ENCODE assay signal across 8 cellular contexts in the genomic region with DNA sequence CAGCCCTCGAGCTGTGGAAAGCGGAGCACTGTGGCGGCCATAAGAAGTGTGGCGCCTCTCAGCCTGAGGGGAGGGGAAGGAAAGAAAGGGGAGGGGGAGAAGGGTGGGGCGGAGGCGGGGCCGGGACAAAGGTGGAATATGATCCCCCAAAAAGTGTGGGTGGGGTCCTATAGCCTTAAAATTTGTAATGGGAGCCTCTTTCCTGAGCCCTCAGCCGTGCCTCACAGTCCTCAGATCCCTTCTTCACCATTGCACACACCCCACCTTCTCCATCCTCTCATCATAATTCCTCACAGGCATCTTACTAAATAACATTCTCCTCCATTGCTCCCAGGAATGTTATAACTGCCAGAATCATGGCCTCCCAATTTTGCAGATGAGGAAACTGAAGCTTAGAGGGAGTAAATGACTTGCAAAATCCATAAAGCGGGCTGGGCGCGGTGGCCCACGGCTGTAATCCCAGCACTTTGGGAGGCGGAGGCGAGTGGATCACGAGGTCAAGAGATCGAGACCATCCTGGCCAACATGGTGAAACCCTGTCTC. TPM values are rescaled to one million over a fixed set of nuclear protein-coding genes. Genes with fewer than 3 reads are reported as not detected.
DNase-seq lines count a peak whose midpoint lies in the region; ATAC-seq, FAIRE-seq and TF ChIP-seq lines count a peak whose summit lies in the region.

No MANE protein-coding gene starts in this region.

- intact Hi-C loops in Right ventricle myocardium inferior (cut with DNase I): loop anchor here (1.0 kb wide), 1 partner anchor 18 kb away; no protein-coding TSS in a partner anchor
- intact Hi-C loops in left cardiac atrium (cut with DNase I): loop anchor here in 1 of 2 donors (1.0 kb wide), 1 partner anchor 18 kb away; no protein-coding TSS in a partner anchor

- H3K4me3 ChIP-seq in cardiac muscle cell: peak overlapping the region; percentile 14
- peak overlapping the region; percentile 19 to 99 (median 75) for H3K4me3 ChIP-seq in skin epidermis

- peak overlapping the region; percentile 90 for H3K27ac Mint-ChIP-seq in T-helper 17 cell

- peak overlapping the region; percentile 96 for H3K4me3 Mint-ChIP-seq in T-helper 17 cell

- no peak for FAIRE-seq in urothelium cell line (lab: Jason Lieb, UNC)

- H3K27me3 ChIP-seq in cardiac muscle cell: no peaks in the 10 kb centered on the region

- DNase-seq in Right ventricle myocardium inferior (ENCODE audit: missing footprints): peak; percentile 72
- no peak for DNase-seq in left cardiac atrium
- DNase-seq in T-helper 17 cell: no peak
- no peak for DNase-seq in cardiac muscle cell (ENCODE audit: low read depth in 1 of 2, low spot score in 1 of 2)
- no peak for DNase-seq in urothelium cell line (ENCODE audit: low spot score)
- DNase-seq in stimulated activated CD4-positive, alpha-beta T cell treated with anti-CD3 and anti-CD28 coated beads, Interleukin-4, amount 100 ng/mL, for 24 hours: no peak
- DNase-seq in hepatic stellate cell (ENCODE audit: low spot score): no peak

- ATAC-seq in Right ventricle myocardium inferior (no peak), left cardiac atrium (no peak), T-helper 17 cell (peak; percentile 8)

- H3K9me3 ChIP-seq in T-helper 17 cell (ENCODE audit: control insufficient read depth, low read length, poor library complexity, severe bottlenecking): no peaks in the 10 kb centered on the region
- no peaks in the 10 kb centered on the region for H3K9me3 ChIP-seq in cardiac muscle cell (ENCODE audit: low read depth)

- TF ChIP-seq CTCF in cardiac muscle cell (IDR thresholded peaks at IDR 0.05; ENCODE audit: low read depth, low read length): no peak

- peaks cover 25% of the 10 kb centered on the region for H3K4me1 Mint-ChIP-seq in T-helper 17 cell

- H3K36me3 ChIP-seq in cardiac muscle cell: no peaks in the 10 kb centered on the region

- H3K27ac ChIP-seq in cardiac muscle cell: peak overlapping the region; percentile 49
- peak overlapping the region in 20 of 21 experiments; percentile 60 to 98 (median 80) for H3K27ac ChIP-seq in skin epidermis

- H3K4me1 ChIP-seq in cardiac muscle cell (ENCODE audit: low read depth): peaks cover 17% of the 10 kb centered on the region

- H3K36me3 Mint-ChIP-seq in T-helper 17 cell (ENCODE audit: low read depth): peaks cover 2% of the 10 kb centered on the region

- peaks cover 11% of the 10 kb centered on the region for H3K27me3 Mint-ChIP-seq in T-helper 17 cell

RNA-seq across cellular contexts. Expression of gene RAB6A, which starts 0.6 kb away (rescaled TPM):
- total RNA-seq in Right ventricle myocardium inferior: 97.1 TPM
- 100 to 1,000 TPM; 100 to 134 TPM for total RNA-seq in left cardiac atrium
- total RNA-seq in T-helper 17 cell: 10 to 100 TPM; 63.8 to 70.3 TPM
- total RNA-seq in cardiac muscle cell: 173 and 218 TPM in 2 replicates
- polyA plus RNA-seq in cardiac muscle cell: 110 and 119 TPM in 2 replicates

RNA-seq across cellular contexts. Expression of gene MRPL48, which starts 26.2 kb away (rescaled TPM):
- total RNA-seq in Right ventricle myocardium inferior: 45.1 TPM
- total RNA-seq in left cardiac atrium: 10 to 100 TPM; 33.4 to 37.3 TPM
- 10 to 100 TPM; 14.8 to 23.7 TPM for total RNA-seq in T-helper 17 cell
- total RNA-seq in cardiac muscle cell: 18.2 and 32.0 TPM in 2 replicates
- 65.9 and 72.9 TPM in 2 replicates for polyA plus RNA-seq in cardiac muscle cell
